ENCODE assay signal across 8 cellular contexts in genomic region chr12:4276524-4277204, GRCh38. TPM values are rescaled to one million over a fixed set of nuclear protein-coding genes. Genes with fewer than 3 reads are reported as not detected.
DNase-seq lines count a peak whose midpoint lies in the region; TF ChIP-seq lines count a peak whose summit lies in the region.

No MANE protein-coding gene starts in this region.

- H3F3A ChIP-seq in neural cell (ENCODE audit: insufficient read depth, low read length, poor library complexity, severe bottlenecking): peaks cover 6% of the 10 kb centered on the region

- peak overlapping the region; percentile 7 for H3K9ac ChIP-seq in neural cell (ENCODE audit: low read length)

- no peaks in the 10 kb centered on the region for H4K20me1 ChIP-seq in neural cell (ENCODE audit: insufficient read depth)

- H3K79me2 ChIP-seq in neural cell (replicated peaks; ENCODE audit: insufficient read depth, low read length): peaks cover 63% of the 10 kb centered on the region

- H3K4me1 ChIP-seq in stomach: peaks cover 26 to 98% (median 70%) of the 10 kb centered on the region in 4 donors

- WGBS in stomach, 5 donors: 3 to 5% (median 4%) methylated on average over 10 of the region's 10 CpGs

- intact Hi-C loops in stomach (cut with DNase I; ENCODE audit: low total_unique reads): loop anchor here (5.0 to 10.0 kb wide), 3 partner anchors 169 to 392 kb away; no protein-coding TSS in a partner anchor

- no peaks in the 10 kb centered on the region for H3K9me3 ChIP-seq in neural cell (ENCODE audit: low read length)
- no peaks in the 10 kb centered on the region for H3K9me3 ChIP-seq in stomach

- no peak overlapping the region for H2AFZ ChIP-seq in neural cell (ENCODE audit: low read depth, low read length)

- TF ChIP-seq CTCF in neural cell (IDR thresholded peaks at IDR 0.05; ENCODE audit: poor library complexity, severe bottlenecking) (peak; percentile 96), stomach (IDR thresholded peaks at IDR 0.05) (peak in 5 of 7 experiments; percentile 76 to 90 (median 87))

- peak; percentile 53 for DNase-seq in NCI-H1436 (lab: John Stamatoyannopoulos, UW)
- DNase-seq in NCI-H1436 treated with DMSO at 0.1 percent for 48 hours (lab: John Stamatoyannopoulos, UW): no peak
- DNase-seq in Jurkat, Clone E6-1 (ENCODE audit: low read depth, low spot score): peak; percentile 78
- peak; percentile 61 for DNase-seq in RPMI7951 (ENCODE audit: low read depth)
- peak; percentile 56 to 76 for DNase-seq in activated T-helper 1 cell treated with anti-CD3 and anti-CD28 coated beads, Interleukin-2, amount 50 U/mL, for 16 hours (ENCODE audit: low read depth in 1 of 2, low spot score in 1 of 2)
- DNase-seq in fibroblast of peridontal ligament (ENCODE audit: extremely low read depth): peak; percentile 84
- peak; percentile 77 for DNase-seq in stomach

- H3K27me3 ChIP-seq in neural cell (ENCODE audit: insufficient read depth, low read depth, low read length) (peaks cover 42% of the 10 kb centered on the region), stomach (peaks cover 0 to 51% (median 37%) of the 10 kb centered on the region in 3 donors)

- peak overlapping the region; percentile 43 for H3K4me2 ChIP-seq in neural cell (ENCODE audit: low read length)

- no peaks in the 10 kb centered on the region for H3K9me2 ChIP-seq in neural cell (ENCODE audit: insufficient read depth, low read length)

- no peak for TF ChIP-seq EP300 in neural cell (conservative IDR thresholded peaks at IDR 0.05; ENCODE audit: poor library complexity, severe bottlenecking)
- TF ChIP-seq EP300 in stomach (IDR thresholded peaks at IDR 0.05): no peak

- TF ChIP-seq POLR2A in stomach (IDR thresholded peaks at IDR 0.05): no peak

- TF ChIP-seq RAD21 in neural cell (conservative IDR thresholded peaks at IDR 0.05): peak; percentile 96

- H3K36me3 ChIP-seq in neural cell (ENCODE audit: insufficient read depth, low read length) (no peaks in the 10 kb centered on the region), stomach (peaks cover 8 to 28% (median 20%) of the 10 kb centered on the region in 4 donors)

- H3K4me3 ChIP-seq in Jurkat, Clone E6-1 (ENCODE audit: low read length): no peak overlapping the region
- peak overlapping the region; percentile 90 for H3K4me3 ChIP-seq in neural cell (ENCODE audit: low read length)
- H3K4me3 ChIP-seq in stomach: peak overlapping the region in 3 of 4 donors; percentile 60 to 72 (median 61)

- no peak overlapping the region for H3K27ac ChIP-seq in neural cell (ENCODE audit: low read length)
- peak overlapping the region in 4 of 5 donors; percentile 88 to 93 (median 90) for H3K27ac ChIP-seq in stomach

TF ChIP-seq in neural cell, 6 proteins besides CTCF, POLR2A, EP300 and RAD21:
- TF ChIP-seq MXI1 (conservative IDR thresholded peaks at IDR 0.05; ENCODE audit: poor library complexity, severe bottlenecking): peak; percentile 27
- no peak for TF ChIP-seq POLR2AphosphoS5 (IDR thresholded peaks at IDR 0.05)
- TF ChIP-seq SMC3 (conservative IDR thresholded peaks at IDR 0.05; ENCODE audit: poor library complexity): peak; percentile 93
TF ChIP-seq in neural cell: peak in this region for 2.

RNA-seq across cellular contexts. Expression of gene CCND2, which starts 3.1 kb away (rescaled TPM):
- 0.21 TPM for polyA plus RNA-seq in Jurkat, Clone E6-1 (2012; ENCODE audit: insufficient read depth, insufficient read length)
- not detected in 2 replicates for total RNA-seq in RPMI7951 (2014; rRNA removed; shearing (Covaris generic))
- polyA plus RNA-seq in neural cell (13.7 and 16.9 TPM in 2 replicates), stomach (1 to 10 TPM; 5.5 to 8.3 (median 7.0) TPM)
- polyA minus RNA-seq in neural cell: 36.7 and 39.2 TPM in 2 replicates
- 10 to 100 TPM; 27.4 to 89.0 (median 49.1) TPM for total RNA-seq in stomach

RNA-seq across cellular contexts. Expression of gene TIGAR, which starts 44.3 kb away (rescaled TPM):
- 17.9 TPM for polyA plus RNA-seq in Jurkat, Clone E6-1 (2012; ENCODE audit: insufficient read depth, insufficient read length)
- 5.3 and 5.9 TPM in 2 replicates for total RNA-seq in RPMI7951 (2014; rRNA removed; shearing (Covaris generic))
- 9.0 and 10.0 TPM in 2 replicates for polyA plus RNA-seq in neural cell
- polyA minus RNA-seq in neural cell: 8.3 and 9.5 TPM in 2 replicates
- total RNA-seq in stomach: 100 to 1,000 TPM in 1 of 5 donors, 1 to 10 TPM in 2, under 1 TPM in 1, not detected in 1; 0.45 to 149 (median 5.1) TPM
- polyA plus RNA-seq in stomach: 1 to 10 TPM; 2.1 to 9.2 (median 5.5) TPM

Comparison
In these comparisons a context has a peak if more than half of its experiments do, and no peak if none do; other contexts are left out.
1. RNA of gene CCND2, which starts 3.1 kb away (total RNA-seq): 27.4 to 89.0 TPM in stomach; not detected in RPMI7951; every median in the first group is over 10 times any median in the second.